ENCODE assay signal across 8 cellular contexts in genomic region chr6:57044568-57044967, GRCh38.
"Had no signal": no experiment of that assay in that cellular context is flagged by ENCODE, and none has a peak within 500 bp of the region (broad histone marks: within the 10 kb centered on the region; RNA-seq: fewer than 3 reads in every experiment).

No MANE protein-coding gene starts in this region.

- DNase-seq: GM23248, GOT3, H7, HFFc6, IMR-90, KBM-7 had no signal

- H3K9me3 ChIP-seq: HAP-1 had no signal

- H3K27ac ChIP-seq: GM23248, KMS-11 had no signal

- H3K4me3 Mint-ChIP-seq: HFFc6 had no signal

- H3K27ac Mint-ChIP-seq: HFFc6 had no signal

- H3K4me3 ChIP-seq: GM23248, HAP-1 had no signal

- H3K9me3 Mint-ChIP-seq: HFFc6 had no signal
